Comparison of ENCODE assay signal across 9 cellular contexts in the genomic region with DNA sequence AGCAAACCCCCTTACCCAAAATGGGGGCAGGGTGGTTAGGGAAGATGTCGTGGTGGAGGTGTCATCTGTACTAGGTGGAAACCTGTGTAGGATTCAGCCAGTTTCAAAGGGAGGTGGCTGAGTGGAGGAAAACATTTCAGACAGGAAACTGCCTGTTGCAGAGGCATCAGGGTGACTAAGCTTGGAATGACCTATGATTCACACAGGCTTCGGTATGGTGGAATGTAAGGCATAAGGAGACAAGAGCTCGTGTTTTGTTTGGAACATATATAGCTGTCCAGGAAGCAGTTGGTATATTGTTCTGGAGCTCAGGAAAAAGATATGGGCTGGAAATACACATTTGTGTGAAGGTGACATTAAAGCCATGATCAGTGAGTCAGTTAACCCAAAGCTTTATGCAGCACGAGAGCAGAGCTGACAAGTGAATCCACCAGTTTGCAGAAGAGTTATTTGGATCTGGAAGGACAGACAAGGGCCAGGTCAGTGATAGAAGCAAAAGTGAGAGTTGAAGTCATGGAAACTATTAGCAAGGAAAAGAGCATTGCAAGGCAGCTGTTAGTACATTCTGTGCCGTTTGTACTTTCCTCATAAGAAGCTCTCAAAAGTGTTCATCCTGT. TPM values are rescaled to one million over a fixed set of nuclear protein-coding genes. Genes with fewer than 3 reads are reported as not detected.
A peak's percentile ranks its signal among the peaks of the same experiment; 100 is the strongest.
DNase-seq lines count a peak whose midpoint lies in the region; ATAC-seq, FAIRE-seq and TF ChIP-seq lines count a peak whose summit lies in the region.
"Had no signal": no experiment of that assay in that cellular context is flagged by ENCODE, and none has a peak within 500 bp of the region (broad histone marks: within the 10 kb centered on the region; RNA-seq: fewer than 3 reads in every experiment).

No MANE protein-coding gene starts in this region.

- H3K36me3 Mint-ChIP-seq in endothelial cell (ENCODE audit: low read depth, unreplicated experiment) = peaks cover 22% of the 10 kb centered on the region

- peak overlapping the region; percentile 62 for H3K27ac Mint-ChIP-seq in endothelial cell (ENCODE audit: unreplicated experiment)

- H3K9me3 ChIP-seq in osteoblast (ENCODE audit: low read depth, low read length) = no peaks in the 10 kb centered on the region
- H3K9me3 ChIP-seq in effector memory CD4-positive, alpha-beta T cell (ENCODE audit: control insufficient read depth, low read length) = no peaks in the 10 kb centered on the region

- H3K4me1 Mint-ChIP-seq in endothelial cell (ENCODE audit: unreplicated experiment) = peaks cover 3% of the 10 kb centered on the region

- peak overlapping the region; percentile 92 for H3K27ac ChIP-seq in osteoblast (ENCODE audit: low read depth, low read length)
- H3K27ac ChIP-seq in effector memory CD4-positive, alpha-beta T cell (ENCODE audit: insufficient read depth, low read length, poor library complexity, severe bottlenecking) = no peak overlapping the region

- no peak for TF ChIP-seq CTCF in endothelial cell (IDR thresholded peaks at IDR 0.05; ENCODE audit: unreplicated experiment)
- no peak for TF ChIP-seq CTCF in osteoblast (IDR thresholded peaks at IDR 0.05; ENCODE audit: extremely low read depth, low read depth, low read length)

- DNase-seq in Daoy (ENCODE audit: low read depth) = peak; percentile 94
- peak; percentile 89 for DNase-seq in NCI-H460 (ENCODE audit: extremely low read depth, low read depth)
- DNase-seq in endothelial cell (ENCODE audit: low spot score) = no peak
- peak; percentile 86 for DNase-seq in osteoblast (ENCODE audit: insufficient read length, low spot score, missing footprints)
- no peak for DNase-seq in effector memory CD4-positive, alpha-beta T cell
- no peak for DNase-seq in GDM1 (lab: John Stamatoyannopoulos, UW)
- DNase-seq in GM12892 (ENCODE audit: insufficient read length) = no peak

- H3K27me3 ChIP-seq in osteoblast (ENCODE audit: insufficient read depth, low read length) = no peaks in the 10 kb centered on the region
- no peaks in the 10 kb centered on the region for H3K27me3 ChIP-seq in effector memory CD4-positive, alpha-beta T cell (replicated peaks; ENCODE audit: control insufficient read depth, insufficient read depth, low read length, poor library complexity, severe bottlenecking)

- no peak overlapping the region for H3K4me3 Mint-ChIP-seq in endothelial cell (ENCODE audit: unreplicated experiment)

- peaks cover 81% of the 10 kb centered on the region for H3K36me3 ChIP-seq in osteoblast (ENCODE audit: insufficient read depth, low read length)
- peaks cover 88% of the 10 kb centered on the region for H3K36me3 ChIP-seq in effector memory CD4-positive, alpha-beta T cell (ENCODE audit: control insufficient read depth, insufficient read depth, low read length)

- peaks cover 49% of the 10 kb centered on the region for H3K4me1 ChIP-seq in osteoblast (ENCODE audit: insufficient read depth, low read length)
- H3K4me1 ChIP-seq in effector memory CD4-positive, alpha-beta T cell (ENCODE audit: control insufficient read depth, insufficient read depth, low read length, poor library complexity, severe bottlenecking) = no peaks in the 10 kb centered on the region

- H3K4me2 ChIP-seq in osteoblast (ENCODE audit: insufficient read depth, low read length) = peak overlapping the region; percentile 63

- H3K27me3 Mint-ChIP-seq in endothelial cell (ENCODE audit: unreplicated experiment) = no peaks in the 10 kb centered on the region

- no peaks in the 10 kb centered on the region for H4K20me1 ChIP-seq in osteoblast (ENCODE audit: insufficient read depth, low read length)

- H2AFZ ChIP-seq in osteoblast (ENCODE audit: low read length) = no peak overlapping the region

- TF ChIP-seq POLR2A in GM12892 (IDR thresholded peaks at IDR 0.05; ENCODE audit: low read depth, low read length) = no peak

- peaks cover 55% of the 10 kb centered on the region for H3K79me2 ChIP-seq in osteoblast (ENCODE audit: insufficient read depth, low read length)

- no peak for ATAC-seq in GM21528 (IDR thresholded peaks at IDR 0.05; ENCODE audit: low FRiP score, unreplicated experiment)

- peak overlapping the region; percentile 29 for H3K4me3 ChIP-seq in osteoblast (ENCODE audit: insufficient read depth, low read length)
- no peak overlapping the region for H3K4me3 ChIP-seq in effector memory CD4-positive, alpha-beta T cell (ENCODE audit: insufficient read depth, low read depth, low read length, poor library complexity, severe bottlenecking)

- FAIRE-seq in GM12892 (lab: Jason Lieb, UNC) = no peak
- FAIRE-seq: islet of Langerhans had no signal

- no peaks in the 10 kb centered on the region for H3K9me3 Mint-ChIP-seq in endothelial cell (ENCODE audit: unreplicated experiment)

RNA-seq across cellular contexts. Expression of gene UTP25, which starts 12.2 kb away (rescaled TPM):
- total RNA-seq in Daoy (2014; rRNA removed; shearing (Covaris generic)) = 14.0 and 15.3 TPM in 2 replicates
- 28.8 and 29.2 TPM in 2 replicates for total RNA-seq in NCI-H460 (2014; rRNA removed; shearing (Covaris generic))
- polyA plus RNA-seq in NCI-H460 (2014; cell fraction: nucleus; rRNA removed) = 10.0 and 13.3 TPM in 2 replicates
- total RNA-seq in endothelial cell (ENCODE audit: unreplicated experiment) (4.6 TPM), osteoblast (22.1 and 24.5 TPM in 2 replicates)
- 4.0 TPM for polyA plus RNA-seq in GM12892 (2012; ENCODE audit: missing spikeins)

RNA-seq across cellular contexts. Expression of gene IRF6, which starts 34.0 kb away (rescaled TPM):
- total RNA-seq in Daoy (2014; rRNA removed; shearing (Covaris generic)) = not detected in 2 replicates
- total RNA-seq in NCI-H460 (2014; rRNA removed; shearing (Covaris generic)) = 0.10 and 0.20 TPM in 2 replicates
- polyA plus RNA-seq in NCI-H460 (2014; cell fraction: nucleus; rRNA removed) = 0.07 TPM in 1 of 2 replicates, not detected in the other
- total RNA-seq in endothelial cell (ENCODE audit: unreplicated experiment) (21.3 TPM), osteoblast (under 0.01 and 0.72 TPM in 2 replicates)
- polyA plus RNA-seq in GM12892 (2012; ENCODE audit: missing spikeins) = 1.2 TPM

RNA-seq across cellular contexts. Expression of gene C1orf74, which starts 55.6 kb away (rescaled TPM):
- 3.4 and 3.5 TPM in 2 replicates for total RNA-seq in Daoy (2014; rRNA removed; shearing (Covaris generic))
- 4.6 and 5.4 TPM in 2 replicates for total RNA-seq in NCI-H460 (2014; rRNA removed; shearing (Covaris generic))
- polyA plus RNA-seq in NCI-H460 (2014; cell fraction: nucleus; rRNA removed) = 9.0 and 9.7 TPM in 2 replicates
- 2.8 TPM for total RNA-seq in endothelial cell (ENCODE audit: unreplicated experiment)
- 2.5 and 3.5 TPM in 2 replicates for total RNA-seq in osteoblast
- polyA plus RNA-seq in GM12892 (2012; ENCODE audit: missing spikeins) = 2.7 TPM

Comparison
In these comparisons a context has a peak if more than half of its experiments do, and no peak if none do; other contexts are left out.
1. DNase-seq: peak in Daoy (single experiment), NCI-H460 (single experiment) and osteoblast (single experiment); none in endothelial cell (single experiment), effector memory CD4-positive, alpha-beta T cell (0 of 3), GDM1 (single experiment) and GM12892 (single experiment).
2. RNA of gene IRF6, which starts 34.0 kb away (total RNA-seq): 21.3 TPM in endothelial cell (single experiment); under 0.01 to 0.72 TPM in osteoblast, 0.10 to 0.20 TPM in NCI-H460 and not detected in Daoy; every median in the first group is over 10 times any median in the second.